8 cellular contexts compared by ENCODE assay signal in the genomic region with DNA sequence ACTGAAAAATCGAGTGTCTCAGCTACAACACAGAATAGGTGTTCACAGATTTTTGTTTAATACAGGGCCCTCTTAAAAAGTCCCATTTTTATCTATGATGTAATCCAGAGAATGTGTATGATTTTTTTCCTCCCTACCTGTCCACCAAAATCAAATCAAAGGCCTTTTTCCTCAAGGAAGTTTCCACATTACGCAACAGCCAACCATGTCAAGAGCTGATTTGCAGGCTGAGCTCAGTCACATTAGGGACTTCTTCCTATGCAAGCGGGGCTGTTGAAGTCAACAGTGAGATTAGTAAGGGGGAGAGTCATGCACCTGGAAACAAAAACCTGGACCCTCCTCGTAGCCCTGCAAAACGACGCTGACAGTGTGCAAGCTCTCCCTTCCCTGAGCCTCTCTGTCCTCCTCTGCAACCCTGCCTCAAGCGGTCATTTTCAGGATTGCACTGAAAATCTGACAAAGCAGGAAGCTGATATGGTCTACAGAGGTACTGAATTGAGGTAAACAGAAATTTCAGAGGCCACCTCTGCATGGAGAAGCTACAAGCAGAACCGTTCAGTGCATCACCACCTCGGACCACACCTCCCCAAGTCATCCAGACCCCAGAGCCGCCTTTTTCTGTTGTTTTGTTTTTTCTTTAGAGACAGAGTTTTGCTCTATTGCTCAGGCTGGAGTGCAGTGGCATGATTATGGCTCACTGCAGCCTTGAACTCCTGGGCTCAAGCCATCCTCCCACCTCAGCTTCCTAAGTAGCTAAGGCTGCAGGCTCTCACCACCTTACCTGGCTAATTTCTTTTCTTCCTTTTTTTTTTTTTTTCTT. TPM values are rescaled to one million over a fixed set of nuclear protein-coding genes. Genes with fewer than 3 reads are reported as not detected.
DNase-seq lines count a peak whose midpoint lies in the region; ATAC-seq and TF ChIP-seq lines count a peak whose summit lies in the region.

No MANE protein-coding gene starts in this region.

- DNase-seq in DMS114 treated with DMSO at 0.1 percent for 48 hours (lab: John Stamatoyannopoulos, UW; ENCODE audit: unreplicated experiment) = peak; percentile 54
- DNase-seq in NOMO-1 treated with DMSO at 0.1 percent for 48 hours (lab: John Stamatoyannopoulos, UW; ENCODE audit: unreplicated experiment) = peak; percentile 35
- DNase-seq in activated CD8-positive, alpha-beta memory T cell treated with anti-CD3 and anti-CD28 coated beads, Interleukin-2, amount 50 U/mL, for 48 hours = peak; percentile 78
- no peak for DNase-seq in esophagus squamous epithelium (lab: John Stamatoyannopoulos, UW)
- DNase-seq in ovary = peak in 1 of 5 donors; percentile 39
- no peak for DNase-seq in putamen (ENCODE audit: low spot score)

- H3K36me3 ChIP-seq in esophagus squamous epithelium = no peaks in the 10 kb centered on the region
- no peaks in the 10 kb centered on the region for H3K36me3 ChIP-seq in ovary

- H3K9me3 ChIP-seq in esophagus squamous epithelium (no peaks in the 10 kb centered on the region), ovary (no peaks in the 10 kb centered on the region)

- H3K27me3 ChIP-seq in esophagus squamous epithelium = peaks cover 0 to 2% (median 0%) of the 10 kb centered on the region in 4 donors
- no peaks in the 10 kb centered on the region for H3K27me3 ChIP-seq in ovary

- TF ChIP-seq CTCF in esophagus squamous epithelium (IDR thresholded peaks at IDR 0.05) = peak; percentile 42 to 66 (median 55)
- peak; percentile 8 to 20 (median 11) for TF ChIP-seq CTCF in ovary (IDR thresholded peaks at IDR 0.05)

- ATAC-seq in GM19455 (IDR thresholded peaks at IDR 0.05; ENCODE audit: unreplicated experiment) (peak; percentile 96), HG03442 (IDR thresholded peaks at IDR 0.05; ENCODE audit: unreplicated experiment) (peak; percentile 97)

- H3K27ac ChIP-seq in esophagus squamous epithelium (no peak overlapping the region), ovary (no peak overlapping the region)

- peaks cover 0 to 41% (median 25%) of the 10 kb centered on the region in 3 donors for H3K4me1 ChIP-seq in esophagus squamous epithelium
- H3K4me1 ChIP-seq in ovary (ENCODE audit: insufficient read depth) = no peaks in the 10 kb centered on the region

- no peak for TF ChIP-seq EP300 in ovary (IDR thresholded peaks at IDR 0.05)

- no peak for TF ChIP-seq POLR2A in esophagus squamous epithelium (IDR thresholded peaks at IDR 0.05)
- no peak for TF ChIP-seq POLR2A in ovary (IDR thresholded peaks at IDR 0.05)

- 27 to 28% methylated on average over 5 to 7 of the region's 10 CpGs for WGBS in esophagus squamous epithelium, 2 donors
- 17 to 19% (median 17%) methylated on average over 10 of the region's 10 CpGs for WGBS in ovary, 3 donors

- intact Hi-C loops in esophagus squamous epithelium (cut with DNase I) (no loop called here), ovary (cut with DNase I) (no loop called here)

- no peak overlapping the region for H3K4me3 ChIP-seq in esophagus squamous epithelium
- no peak overlapping the region for H3K4me3 ChIP-seq in ovary

RNA-seq across cellular contexts. Expression of a gene that starts 13.7 kb away (rescaled TPM):
- total RNA-seq in esophagus squamous epithelium (10 to 100 TPM; 39.6 to 81.7 (median 51.9) TPM), ovary (10 to 100 TPM; 21.0 to 50.6 (median 31.4) TPM)
- 10 to 100 TPM in 1 of 2 donors, 1 to 10 TPM in 1; 9.6 to 42.5 TPM for polyA plus RNA-seq in ovary

RNA-seq across cellular contexts. Expression of a gene that starts 20.6 kb away (rescaled TPM):
- under 1 TPM in 2 of 4 donors, not detected in 2; 0.06 to 0.19 TPM for total RNA-seq in esophagus squamous epithelium
- total RNA-seq in ovary = under 1 TPM in 6 of 7 donors, not detected in 1; 0.10 to 0.23 (median 0.15) TPM
- under 1 TPM; 0.10 to 0.42 TPM for polyA plus RNA-seq in ovary

Comparison
In these comparisons a context has a peak if more than half of its experiments do, and no peak if none do; other contexts are left out.
1. DNase-seq: peak in DMS114 treated with DMSO at 0.1 percent for 48 hours (single experiment), NOMO-1 treated with DMSO at 0.1 percent for 48 hours (single experiment) and activated CD8-positive, alpha-beta memory T cell treated with anti-CD3 and anti-CD28 coated beads, Interleukin-2, amount 50 U/mL, for 48 hours (single experiment); none in esophagus squamous epithelium (single experiment) and putamen (single experiment).